In the genomic region with DNA sequence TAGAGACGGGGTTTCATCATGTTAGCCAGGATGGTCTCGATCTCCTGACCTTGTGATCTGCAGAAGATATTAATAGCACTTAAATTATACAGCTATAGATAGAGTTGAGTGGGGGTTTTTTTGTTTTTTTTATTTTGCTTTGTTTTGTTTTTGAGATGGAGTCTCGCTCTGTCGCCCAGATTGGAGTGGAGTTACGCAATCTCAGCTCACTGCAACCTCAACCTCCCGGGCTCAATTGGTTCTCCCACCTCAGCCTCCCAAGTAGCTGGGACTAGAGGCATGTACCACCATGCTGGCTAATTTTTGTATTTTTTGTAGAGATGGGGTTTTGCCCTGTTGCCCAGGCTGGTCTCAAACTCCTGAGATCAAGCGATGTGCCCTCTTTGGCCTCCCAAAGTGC, we compare ENCODE assay signal across 4 cellular contexts. TPM values are rescaled to one million over a fixed set of nuclear protein-coding genes. Genes with fewer than 3 reads are reported as not detected.
"Had no signal": no experiment of that assay in that cellular context is flagged by ENCODE, and none has a peak within 500 bp of the region (broad histone marks: within the 10 kb centered on the region; RNA-seq: fewer than 3 reads in every experiment).

No MANE protein-coding gene starts in this region.

RNA-seq across cellular contexts. Expression of gene TEX14, which starts 1.8 kb away (rescaled TPM):
- total RNA-seq: endothelial cell of umbilical vein had no signal
- polyA plus RNA-seq: foreskin keratinocyte, hepatocyte, immature natural killer cell had no signal
